In genomic region chr9:23532282-23532681, GRCh38 we compare ENCODE assay signal across 27 cellular contexts.
"Had no signal": no experiment of that assay in that cellular context is flagged by ENCODE, and none has a peak within 500 bp of the region (broad histone marks: within the 10 kb centered on the region; RNA-seq: fewer than 3 reads in every experiment).

No MANE protein-coding gene starts in this region.

- H3K79me2 ChIP-seq: parathyroid adenoma had no signal

- H3K27me3 ChIP-seq: neural progenitor cell, ovary, spleen, suprapubic skin, testis, tibial artery, transverse colon, upper lobe of right lung, uterus had no signal

- DNase-seq: natural killer cell; occipital lobe; ovary; psoas muscle; right cardiac atrium; spleen; stimulated activated CD4-positive, alpha-beta T cell treated with anti-CD3 and anti-CD28 coated beads, Interleukin-12 subunit alpha, Interleukin-12 subunit beta, amount 100 ng/mL, for 4 hours; stimulated activated CD4-positive, alpha-beta T cell treated with anti-CD3 and anti-CD28 coated beads, Interleukin-1b, Interleukin-23, amount 100 ng/mL, for 48 hours; stimulated activated CD4-positive, alpha-beta T cell treated with anti-CD3 and anti-CD28 coated beads, Interleukin-4, amount 100 ng/mL, for 1 hour; stimulated activated CD4-positive, alpha-beta T cell treated with anti-CD3 and anti-CD28 coated beads, Interleukin-4, amount 100 ng/mL, for 4 hours; stimulated activated CD8-positive, alpha-beta memory T cell treated with anti-CD3 and anti-CD28 coated beads, Interleukin-4, amount 100 ng/mL, for 48 hours; stimulated activated naive CD4-positive, alpha-beta T cell; stimulated activated naive CD8-positive, alpha-beta T cell treated with anti-CD3 and anti-CD28 coated beads, Interleukin-15, amount 100 ng/mL, for 72 hours; stimulated activated naive CD8-positive, alpha-beta T cell treated with anti-CD3 and anti-CD28 coated beads, Interleukin-15, Interleukin-2, amounts not matched to agents 100 U/mL and 50 U/mL, for 24 hours; substantia nigra; testis; tibial artery; transverse colon; upper lobe of right lung; uterus had no signal

- H2AFZ ChIP-seq: neural progenitor cell, parathyroid adenoma had no signal

- H3K9me3 ChIP-seq: ovary, psoas muscle, suprapubic skin, testis, tibial artery, transverse colon, upper lobe of right lung, uterus had no signal

- H3K27ac ChIP-seq: neural progenitor cell, ovary, parathyroid adenoma, psoas muscle, skin epidermis, spleen, suprapubic skin, testis, tibial artery, transverse colon, upper lobe of right lung, uterus had no signal

- H3K4me2 ChIP-seq: neural progenitor cell, smooth muscle cell had no signal

- H3K4me1 ChIP-seq: parathyroid adenoma, psoas muscle, spleen, suprapubic skin, testis, tibial artery, transverse colon, upper lobe of right lung, uterus had no signal

- H3K36me3 ChIP-seq: neural progenitor cell, ovary, spleen, suprapubic skin, tibial artery, transverse colon, upper lobe of right lung, uterus had no signal

- H3K4me3 ChIP-seq: neural progenitor cell, ovary, psoas muscle, skin epidermis, smooth muscle cell, spleen, suprapubic skin, testis, tibial artery, transverse colon, upper lobe of right lung, uterus had no signal

- ATAC-seq: natural killer cell; psoas muscle; right cardiac atrium; sciatic nerve; stimulated activated memory B cell treated with anti-CD40 and anti-IgM and Interleukin-4, amounts not matched to agents 10 μg/mL and 1 μg/mL and 100 μg/mL, for 72 hours; stimulated activated naive CD8-positive, alpha-beta T cell treated with anti-CD3 and anti-CD28 coated beads, Interleukin-15, amount 100 ng/mL, for 72 hours; stimulated activated naive CD8-positive, alpha-beta T cell treated with anti-CD3 and anti-CD28 coated beads, Interleukin-15, Interleukin-2, amounts not matched to agents 100 U/mL and 50 U/mL, for 24 hours; upper lobe of right lung had no signal

- H3K9ac ChIP-seq: neural progenitor cell, parathyroid adenoma had no signal
